In genomic region chr1:221693087-221693486, GRCh38 we compare ENCODE assay signal across 18 cellular contexts. TPM values are rescaled to one million over a fixed set of nuclear protein-coding genes. Genes with fewer than 3 reads are reported as not detected.
DNase-seq lines count a peak whose midpoint lies in the region; ATAC-seq, FAIRE-seq and TF ChIP-seq lines count a peak whose summit lies in the region.
"Had no signal": no experiment of that assay in that cellular context is flagged by ENCODE, and none has a peak within 500 bp of the region (broad histone marks: within the 10 kb centered on the region; RNA-seq: fewer than 3 reads in every experiment).

No MANE protein-coding gene starts in this region.

- 0 out of 2 replicates have a peak, but pooled peaks cover 4% of the 10 kb centered on the region for H3K9me2 ChIP-seq in PC-3 (replicated peaks; ENCODE audit: low read length)

- H3K4me1 ChIP-seq in PC-3 (ENCODE audit: insufficient read depth, low read length): no peaks in the 10 kb centered on the region
- H3K4me1 ChIP-seq in iPS DF 6.9 (ENCODE audit: control insufficient read depth, insufficient read depth, low read length): no peaks in the 10 kb centered on the region
- H3K4me1 ChIP-seq: ascending aorta, colonic mucosa, spleen had no signal

- DNase-seq in CD4-positive, alpha-beta T cell: no peak
- DNase-seq in H7 (peak; percentile 27), PC-3 (no peak), iPS DF 6.9 (ENCODE audit: low read depth, low spot score) (peak; percentile 16), frontal cortex (ENCODE audit: low spot score in 2 of 2) (no peak)
- DNase-seq in stimulated activated naive CD4-positive, alpha-beta T cell (lab: John Stamatoyannopoulos, UW): no peak
- no peak for DNase-seq in effector CD4-positive, alpha-beta T cell
- DNase-seq: colonic mucosa, GDM1, IMR-90, left colon, NCI-H146, NCI-H345, spleen, SW 1271 had no signal

- H3K79me2 ChIP-seq in PC-3 (ENCODE audit: low read length): no peaks in the 10 kb centered on the region
- H3K79me2 ChIP-seq: hepatocyte had no signal

- ATAC-seq in CD4-positive, alpha-beta T cell (ENCODE audit: poor library complexity): peak; percentile 48
- ATAC-seq in PC-3: no peak
- ATAC-seq: left colon had no signal

- no peaks in the 10 kb centered on the region for H3F3A ChIP-seq in PC-3 (ENCODE audit: low read length, unreplicated experiment)

- WGBS in iPS DF 6.9 (ENCODE audit: insufficient coverage, insufficient read length): no CpG with 5 or more reads among the region's 2 CpGs

- no peaks in the 10 kb centered on the region for H4K20me1 ChIP-seq in PC-3 (ENCODE audit: low read length)

- no peaks in the 10 kb centered on the region for H3K27me3 Mint-ChIP-seq in CD4-positive, alpha-beta T cell

- H3K9me3 Mint-ChIP-seq in CD4-positive, alpha-beta T cell: peaks cover 2% of the 10 kb centered on the region

- intact Hi-C loops in CD4-positive, alpha-beta T cell (cut with DNase I, micrococcal nuclease): loop anchor here in 1 of 2 experiments (5.0 kb wide), 1 partner anchor 49 kb away; the partner anchor contains the start of gene DUSP10
- intact Hi-C loops in PC-3 (cut with micrococcal nuclease): no loop called here

- POLR2A ChIA-PET in CD4-positive, alpha-beta T cell (lab: Charles Lee): interaction anchor here (1.1 to 1.3 kb wide), 2 partner anchors 48 to 49 kb away, joined by 3 read pairs; partner anchors contain the start of gene DUSP10
- POLR2A ChIA-PET in PC-3 (lab: Charles Lee; ENCODE audit: unreplicated experiment): no interaction called here

- CTCF ChIA-PET in CD4-positive, alpha-beta T cell (lab: Charles Lee): no interaction called here
- CTCF ChIA-PET in PC-3 (lab: Charles Lee): no interaction called here

- FAIRE-seq in frontal cortex (lab: Jason Lieb, UNC): no peak

- H3K9ac ChIP-seq in PC-3 (ENCODE audit: low read length): no peak overlapping the region

- peaks cover 3% of the 10 kb centered on the region for H3K4me1 Mint-ChIP-seq in CD4-positive, alpha-beta T cell (ENCODE audit: low read depth)

- H3K27ac ChIP-seq in CD4-positive, alpha-beta T cell (ENCODE audit: low read depth, low read length): no peak overlapping the region
- no peak overlapping the region for H3K27ac ChIP-seq in PC-3 (ENCODE audit: low read length)
- H3K27ac ChIP-seq in iPS DF 6.9 (ENCODE audit: low read length): no peak overlapping the region
- H3K27ac ChIP-seq: ascending aorta, colonic mucosa, hepatocyte, spleen, vagina had no signal

- H3K36me3 ChIP-seq in H7 (replicated peaks; ENCODE audit: control insufficient read depth, insufficient read depth, low read length) (no peaks in the 10 kb centered on the region), PC-3 (ENCODE audit: low read depth, low read length) (no peaks in the 10 kb centered on the region), iPS DF 6.9 (ENCODE audit: control insufficient read depth, insufficient read depth, low read length) (no peaks in the 10 kb centered on the region)
- H3K36me3 ChIP-seq: ascending aorta, colonic mucosa, spleen, vagina had no signal

- no peaks in the 10 kb centered on the region for H3K36me3 Mint-ChIP-seq in CD4-positive, alpha-beta T cell (ENCODE audit: low read depth)

- BruUV-seq in PC-3 (replicated peaks; lab: Mats Ljungman, UMichigan): no TSS peak

- peaks cover 7% of the 10 kb centered on the region for H3K9me3 ChIP-seq in CD4-positive, alpha-beta T cell (ENCODE audit: control insufficient read depth, low read length)
- H3K9me3 ChIP-seq in PC-3 (ENCODE audit: low read length) (no peaks in the 10 kb centered on the region), iPS DF 6.9 (ENCODE audit: control insufficient read depth, insufficient read depth, low read length) (no peaks in the 10 kb centered on the region)
- H3K9me3 ChIP-seq: ascending aorta, colonic mucosa, vagina had no signal

- H3K27ac Mint-ChIP-seq in CD4-positive, alpha-beta T cell: no peak overlapping the region

- H3K27me3 ChIP-seq in CD4-positive, alpha-beta T cell (ENCODE audit: control insufficient read depth, insufficient read depth, low read length): no peaks in the 10 kb centered on the region
- H3K27me3 ChIP-seq in H7 (ENCODE audit: control insufficient read depth, insufficient read depth, low read length) (no peaks in the 10 kb centered on the region), PC-3 (ENCODE audit: low read length) (no peaks in the 10 kb centered on the region), iPS DF 6.9 (ENCODE audit: control insufficient read depth, insufficient read depth, low read length) (no peaks in the 10 kb centered on the region)
- H3K27me3 ChIP-seq: ascending aorta, colonic mucosa, hepatocyte, spleen, vagina had no signal

- H3K4me3 ChIP-seq in H7 (ENCODE audit: insufficient read depth, low read depth, low read length) (no peak overlapping the region), PC-3 (ENCODE audit: low read length) (no peak overlapping the region), iPS DF 6.9 (ENCODE audit: low read length) (no peak overlapping the region)
- H3K4me3 ChIP-seq: ascending aorta, colonic mucosa, hepatocyte, spleen, vagina had no signal

- H3K4me2 ChIP-seq in PC-3 (ENCODE audit: low read length): no peak overlapping the region
- H3K4me2 ChIP-seq: hepatocyte had no signal

- no peak overlapping the region for H3K4me3 Mint-ChIP-seq in CD4-positive, alpha-beta T cell

- no peak overlapping the region for H2AFZ ChIP-seq in PC-3 (ENCODE audit: low read length)
- H2AFZ ChIP-seq: hepatocyte had no signal

- TF ChIP-seq CTCF in CD4-positive, alpha-beta T cell (IDR thresholded peaks at IDR 0.05): no peak
- TF ChIP-seq CTCF in PC-3 (conservative IDR thresholded peaks at IDR 0.05; ENCODE audit: low read depth, low read length): peak; percentile 52; the same call in 1 of the 2 replicates

RNA-seq across cellular contexts. Expression of gene DUSP10, which starts 48.8 kb away (rescaled TPM):
- 10 to 100 TPM; 66.9 to 70.9 TPM for total RNA-seq in CD4-positive, alpha-beta T cell
- 16.5 and 16.6 TPM in 2 replicates for total RNA-seq in H7 (2014; rRNA removed; shearing (Covaris generic))
- total RNA-seq in PC-3 (2014; rRNA removed) (5.1 and 6.2 TPM in 2 replicates), frontal cortex (6.9 TPM)

Comparison
In these comparisons a context has a peak if more than half of its experiments do, and no peak if none do; other contexts are left out.
1. DNase-seq: peak in H7 (single experiment) and iPS DF 6.9 (single experiment); none in CD4-positive, alpha-beta T cell (0 of 10), PC-3 (single experiment), stimulated activated naive CD4-positive, alpha-beta T cell (0 of 6), effector CD4-positive, alpha-beta T cell (single experiment) and frontal cortex (0 of 2).